Comparison of ENCODE assay signal across 18 cellular contexts in genomic region chr2:197939787-197940186, GRCh38.
A peak's percentile ranks its signal among the peaks of the same experiment; 100 is the strongest.
DNase-seq lines count a peak whose midpoint lies in the region; FAIRE-seq and TF ChIP-seq lines count a peak whose summit lies in the region.
"Had no signal": no experiment of that assay in that cellular context is flagged by ENCODE, and none has a peak within 500 bp of the region (broad histone marks: within the 10 kb centered on the region; RNA-seq: fewer than 3 reads in every experiment).

No MANE protein-coding gene starts in this region.

- H3K9ac ChIP-seq in kidney (ENCODE audit: low read length in 2 of 2) (no peak overlapping the region), mesenchymal stem cell (ENCODE audit: low read length) (no peak overlapping the region)

- TF ChIP-seq EP300 in tibial nerve (IDR thresholded peaks at IDR 0.05) = no peak

- H3K4me1 ChIP-seq in kidney (ENCODE audit: control insufficient read depth in 1 of 2, insufficient read depth in 1 of 2, low read depth in 1 of 2, low read length in 2 of 2) (peaks cover 6 to 13% of the 10 kb centered on the region in 2 donors), mesenchymal stem cell (ENCODE audit: control insufficient read depth, insufficient read depth, low read depth, low read length) (peaks cover 1% of the 10 kb centered on the region), tibial nerve (no peaks in the 10 kb centered on the region)
- H3K4me1 ChIP-seq: HAP-1 had no signal

- no peak overlapping the region for H3K23ac ChIP-seq in mesenchymal stem cell (ENCODE audit: low read length in 2 of 2)

- H3K79me1 ChIP-seq in mesenchymal stem cell (replicated peaks; ENCODE audit: low read length, poor library complexity, severe bottlenecking) = no peaks in the 10 kb centered on the region

- H2BK5ac ChIP-seq in mesenchymal stem cell (ENCODE audit: low read depth, low read length, poor library complexity, severe bottlenecking) = peak overlapping the region; percentile 19

- peak; percentile 53 for FAIRE-seq in colon (lab: Jason Lieb, UNC)
- FAIRE-seq in kidney (lab: Jason Lieb, UNC) = peak; percentile 54
- FAIRE-seq: GM12891, H54 had no signal

- no peak overlapping the region for H3K4ac ChIP-seq in mesenchymal stem cell (ENCODE audit: low read depth in 1 of 2, low read length in 2 of 2)

- 100% methylated on average over 1 of the region's 3 CpGs for WGBS in mesenchymal stem cell
- 76 to 77% methylated on average over 3 of the region's 3 CpGs for WGBS in tibial nerve, 2 donors

- H3K9me3 ChIP-seq in kidney (ENCODE audit: control insufficient read depth in 1 of 2, low read length in 2 of 2) (no peaks in the 10 kb centered on the region), mesenchymal stem cell (ENCODE audit: control insufficient read depth, low read length) (no peaks in the 10 kb centered on the region), tibial nerve (peaks cover 0 to 4% (median 0%) of the 10 kb centered on the region in 4 donors)
- H3K9me3 ChIP-seq: HAP-1 had no signal

- TF ChIP-seq POLR2A in tibial nerve (IDR thresholded peaks at IDR 0.05) = no peak

- no peak overlapping the region for H3K4me3 ChIP-seq in kidney (ENCODE audit: low read length in 2 of 2)
- no peak overlapping the region for H3K4me3 ChIP-seq in mesenchymal stem cell (ENCODE audit: insufficient read depth in 1 of 2, low read depth in 1 of 2, low read length in 2 of 2)
- no peak overlapping the region for H3K4me3 ChIP-seq in tibial nerve
- H3K4me3 ChIP-seq: HAP-1 had no signal

- no peak overlapping the region for H3K18ac ChIP-seq in mesenchymal stem cell (ENCODE audit: low read depth in 1 of 2, low read length in 2 of 2)

- no peak overlapping the region for H3K14ac ChIP-seq in mesenchymal stem cell (ENCODE audit: low read length in 2 of 2)

- H3K36me3 ChIP-seq in kidney (ENCODE audit: control insufficient read depth in 1 of 2, insufficient read depth in 2 of 2, low read length in 2 of 2) (no peaks in the 10 kb centered on the region), mesenchymal stem cell (ENCODE audit: control insufficient read depth in 1 of 2, insufficient read depth in 2 of 2, low read depth in 1 of 2, low read length in 2 of 2) (no peaks in the 10 kb centered on the region), tibial nerve (no peaks in the 10 kb centered on the region)
- H3K36me3 ChIP-seq: HAP-1 had no signal

- in situ Hi-C loops in GM13976 (cut with MboI; ENCODE audit: low sequenced_read_pairs, unreplicated experiment) = no loop called here

- no peak overlapping the region for H3K4me2 ChIP-seq in mesenchymal stem cell (ENCODE audit: low read length, poor library complexity, severe bottlenecking)

- no peak for TF ChIP-seq CTCF in kidney (IDR thresholded peaks at IDR 0.05; ENCODE audit: borderline replicate concordance, extremely low read depth, insufficient read depth)
- TF ChIP-seq CTCF in GM13976 (IDR thresholded peaks at IDR 0.05; ENCODE audit: borderline replicate concordance, control extremely low read depth, extremely low read depth, insufficient read depth, missing control alignments) = no peak
- TF ChIP-seq CTCF in tibial nerve (IDR thresholded peaks at IDR 0.05) = no peak

- H2AFZ ChIP-seq in mesenchymal stem cell (ENCODE audit: low read depth, low read length) = no peak overlapping the region

- no peak overlapping the region for H2BK120ac ChIP-seq in mesenchymal stem cell (ENCODE audit: low read depth, low read length)

- no peak overlapping the region for H2AK5ac ChIP-seq in mesenchymal stem cell (ENCODE audit: low read length, severe bottlenecking)

- H4K8ac ChIP-seq in mesenchymal stem cell (ENCODE audit: low read length) = no peak overlapping the region

- H3K27me3 ChIP-seq in mesenchymal stem cell (ENCODE audit: control insufficient read depth in 1 of 2, insufficient read depth in 1 of 2, low read length in 2 of 2) (no peaks in the 10 kb centered on the region), tibial nerve (no peaks in the 10 kb centered on the region)

- H4K91ac ChIP-seq in mesenchymal stem cell (ENCODE audit: low read length) = no peak overlapping the region

- intact Hi-C loops in kidney (cut with DNase I) = no loop called here

- DNase-seq in kidney = no peak
- DNase-seq in mesenchymal stem cell = no peak
- no peak for DNase-seq in GM13976 (ENCODE audit: low spot score)
- DNase-seq in tibial nerve (ENCODE audit: low spot score in 2 of 2) = no peak
- DNase-seq in activated CD4-positive, alpha-beta T cell treated with anti-CD3 and anti-CD28 coated beads for 4 hours = no peak
- DNase-seq: C1 segment of cervical spinal cord; Calu3; CD4-positive, alpha-beta memory T cell; COR-L47; DMS53; DMS79 treated with DMSO at 0.1 percent for 48 hours; GF-D8; GOT3; HFFc6 had no signal

- H3K27ac ChIP-seq in kidney (ENCODE audit: low read depth in 2 of 2, low read length in 2 of 2) (no peak overlapping the region), mesenchymal stem cell (ENCODE audit: low read length, poor library complexity, severe bottlenecking) (no peak overlapping the region), tibial nerve (no peak overlapping the region)

- H2BK15ac ChIP-seq in mesenchymal stem cell (ENCODE audit: low read depth, poor library complexity, severe bottlenecking) = no peak overlapping the region

- H2BK12ac ChIP-seq in mesenchymal stem cell (ENCODE audit: low read length in 2 of 2) = no peak overlapping the region
